Comparison of ENCODE assay signal across 8 cellular contexts in genomic region chr19:42244452-42245220, GRCh38. TPM values are rescaled to one million over a fixed set of nuclear protein-coding genes. Genes with fewer than 3 reads are reported as not detected.
DNase-seq lines count a peak whose midpoint lies in the region; ATAC-seq and TF ChIP-seq lines count a peak whose summit lies in the region.

No MANE protein-coding gene starts in this region.

- TF ChIP-seq CTCF in HEK293 (tag by site-specific recombination; IDR thresholded peaks at IDR 0.05) (peak; percentile 95), osteocyte (IDR thresholded peaks at IDR 0.05) (peak; percentile 72)

- WGBS in thymus, result 3% methylated on average over 40 of the region's 40 CpGs

- peak; percentile 95 for DNase-seq in ELR (ENCODE audit: low read depth)
- peak; percentile 78 for DNase-seq in NCI-H1092 (lab: John Stamatoyannopoulos, UW)
- peak; percentile 42 for DNase-seq in SKM-1 (lab: John Stamatoyannopoulos, UW; ENCODE audit: unreplicated experiment)
- DNase-seq in activated naive CD8-positive, alpha-beta T cell treated with anti-CD3 and anti-CD28 coated beads for 36 hours, result peak; percentile 93
- peak; percentile 98 for DNase-seq in Right ventricle myocardium inferior (ENCODE audit: missing footprints)
- DNase-seq in osteocyte (ENCODE audit: extremely low spot score, unreplicated experiment), result peak; percentile 95

- peak; percentile 39 for ATAC-seq in Right ventricle myocardium inferior

- H3K9me3 Mint-ChIP-seq in activated naive CD8-positive, alpha-beta T cell treated with anti-CD3 and anti-CD28 coated beads for 36 hours, result no peaks in the 10 kb centered on the region
- no peaks in the 10 kb centered on the region for H3K9me3 Mint-ChIP-seq in osteocyte (ENCODE audit: unreplicated experiment)

- no peaks in the 10 kb centered on the region for H3K9me3 ChIP-seq in HEK293 (ENCODE audit: control insufficient read depth, insufficient read depth, low read depth, low read length)
- H3K9me3 ChIP-seq in thymus (ENCODE audit: control insufficient read depth), result no peaks in the 10 kb centered on the region

- H3K36me3 ChIP-seq in HEK293 (ENCODE audit: control insufficient read depth in 2 of 2, insufficient read depth in 1 of 2, low read length in 2 of 2), result peaks cover 14 to 23% of the 10 kb centered on the region in 2 experiments
- H3K36me3 ChIP-seq in thymus (ENCODE audit: control insufficient read depth, insufficient read depth), result peaks cover 14% of the 10 kb centered on the region

- H3K27me3 ChIP-seq in thymus (ENCODE audit: control insufficient read depth, insufficient read depth), result no peaks in the 10 kb centered on the region

- CTCF ChIA-PET in HEK293 (lab: Yijun Ruan, JAX), result interaction anchor here (0.5 to 11.8 kb wide), 30 partner anchors 10 to 1524 kb away, joined by 3 to 276 read pairs (median 4); partner anchors contain the start of genes CIC, POU2F2 and ZNF526

- peaks cover 18% of the 10 kb centered on the region for H3K4me1 ChIP-seq in HEK293 (ENCODE audit: control insufficient read depth, insufficient read depth, low read length)
- H3K4me1 ChIP-seq in thymus (ENCODE audit: control insufficient read depth, insufficient read depth, low read length), result peaks cover 15% of the 10 kb centered on the region

- peak overlapping the region; percentile 99 for H3K27ac ChIP-seq in HEK293 (ENCODE audit: extremely low read depth, low read depth, low read length)
- H3K27ac ChIP-seq in thymus (ENCODE audit: low read depth), result peak overlapping the region; percentile 91

- no peaks in the 10 kb centered on the region for H3K27me3 Mint-ChIP-seq in activated naive CD8-positive, alpha-beta T cell treated with anti-CD3 and anti-CD28 coated beads for 36 hours
- no peaks in the 10 kb centered on the region for H3K27me3 Mint-ChIP-seq in osteocyte (ENCODE audit: unreplicated experiment)

- H3K4me3 ChIP-seq in HEK293 (ENCODE audit: low read depth, low read length) (peak overlapping the region; percentile 38), thymus (ENCODE audit: low read length) (peak overlapping the region; percentile 93)

- POLR2A ChIA-PET in HEK293 (lab: Yijun Ruan, JAX), result interaction anchor here (0.6 to 13.9 kb wide), 10 partner anchors 11 to 116 kb away, joined by 3 to 242 read pairs (median 18); partner anchors contain the start of genes CIC, DEDD2, ERF and PAFAH1B3

- peak overlapping the region; percentile 94 for H3K4me3 Mint-ChIP-seq in activated naive CD8-positive, alpha-beta T cell treated with anti-CD3 and anti-CD28 coated beads for 36 hours
- peak overlapping the region; percentile 95 for H3K4me3 Mint-ChIP-seq in osteocyte (ENCODE audit: unreplicated experiment)

- H3K36me3 Mint-ChIP-seq in activated naive CD8-positive, alpha-beta T cell treated with anti-CD3 and anti-CD28 coated beads for 36 hours, result peaks cover 17% of the 10 kb centered on the region
- H3K36me3 Mint-ChIP-seq in osteocyte (ENCODE audit: unreplicated experiment), result peaks cover 2% of the 10 kb centered on the region

- peak overlapping the region; percentile 96 for H3K27ac Mint-ChIP-seq in activated naive CD8-positive, alpha-beta T cell treated with anti-CD3 and anti-CD28 coated beads for 36 hours
- H3K27ac Mint-ChIP-seq in osteocyte (ENCODE audit: unreplicated experiment), result peak overlapping the region; percentile 98

- peaks cover 46% of the 10 kb centered on the region for H3K4me1 Mint-ChIP-seq in activated naive CD8-positive, alpha-beta T cell treated with anti-CD3 and anti-CD28 coated beads for 36 hours
- peaks cover 56% of the 10 kb centered on the region for H3K4me1 Mint-ChIP-seq in osteocyte (ENCODE audit: unreplicated experiment)

- intact Hi-C loops in Right ventricle myocardium inferior (cut with DNase I), result loop anchor here (2.0 to 10.0 kb wide), 4 partner anchors 24 to 188 kb away; partner anchors contain the start of genes CIC and CNFN

TF ChIP-seq in HEK293, 187 proteins besides CTCF, POLR2A, EP300 and RAD21 (continues in another document):
- peak; percentile 94 for TF ChIP-seq ZBTB17 (tag by site-specific recombination; IDR thresholded peaks at IDR 0.05)
- TF ChIP-seq ZXDB (tag by site-specific recombination; IDR thresholded peaks at IDR 0.05), result peak; percentile 98
- peak; percentile 68 for TF ChIP-seq SP2 (tag by site-specific recombination; IDR thresholded peaks at IDR 0.05)
- no peak for TF ChIP-seq ZNF184 (tag by site-specific recombination; IDR thresholded peaks at IDR 0.05)
- peak; percentile 33 for TF ChIP-seq ZEB2 (tag by site-specific recombination; IDR thresholded peaks at IDR 0.05)
- TF ChIP-seq ZNF585B (tag by site-specific recombination; IDR thresholded peaks at IDR 0.05), result no peak
- TF ChIP-seq KLF9 (tag by site-specific recombination; IDR thresholded peaks at IDR 0.05; ENCODE audit: low read depth), result no peak
- TF ChIP-seq YY2 (tag by site-specific recombination; IDR thresholded peaks at IDR 0.05), result peak; percentile 70
- TF ChIP-seq ZNF146 (tag by site-specific recombination; IDR thresholded peaks at IDR 0.05), result no peak
- TF ChIP-seq, protein P1, sequence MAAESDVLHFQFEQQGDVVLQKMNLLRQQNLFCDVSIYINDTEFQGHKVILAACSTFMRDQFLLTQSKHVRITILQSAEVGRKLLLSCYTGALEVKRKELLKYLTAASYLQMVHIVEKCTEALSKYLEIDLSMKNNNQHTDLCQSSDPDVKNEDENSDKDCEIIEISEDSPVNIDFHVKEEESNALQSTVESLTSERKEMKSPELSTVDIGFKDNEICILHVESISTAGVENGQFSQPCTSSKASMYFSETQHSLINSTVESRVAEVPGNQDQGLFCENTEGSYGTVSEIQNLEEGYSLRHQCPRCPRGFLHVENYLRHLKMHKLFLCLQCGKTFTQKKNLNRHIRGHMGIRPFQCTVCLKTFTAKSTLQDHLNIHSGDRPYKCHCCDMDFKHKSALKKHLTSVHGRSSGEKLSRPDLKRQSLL (tag by site-specific recombination; IDR thresholded peaks at IDR 0.05), result no peak
- TF ChIP-seq ZSCAN30 (tag by site-specific recombination; IDR thresholded peaks at IDR 0.05), result peak; percentile 45
- TF ChIP-seq ZNF701 (tag by site-specific recombination; IDR thresholded peaks at IDR 0.05), result no peak
- TF ChIP-seq, protein P2, sequence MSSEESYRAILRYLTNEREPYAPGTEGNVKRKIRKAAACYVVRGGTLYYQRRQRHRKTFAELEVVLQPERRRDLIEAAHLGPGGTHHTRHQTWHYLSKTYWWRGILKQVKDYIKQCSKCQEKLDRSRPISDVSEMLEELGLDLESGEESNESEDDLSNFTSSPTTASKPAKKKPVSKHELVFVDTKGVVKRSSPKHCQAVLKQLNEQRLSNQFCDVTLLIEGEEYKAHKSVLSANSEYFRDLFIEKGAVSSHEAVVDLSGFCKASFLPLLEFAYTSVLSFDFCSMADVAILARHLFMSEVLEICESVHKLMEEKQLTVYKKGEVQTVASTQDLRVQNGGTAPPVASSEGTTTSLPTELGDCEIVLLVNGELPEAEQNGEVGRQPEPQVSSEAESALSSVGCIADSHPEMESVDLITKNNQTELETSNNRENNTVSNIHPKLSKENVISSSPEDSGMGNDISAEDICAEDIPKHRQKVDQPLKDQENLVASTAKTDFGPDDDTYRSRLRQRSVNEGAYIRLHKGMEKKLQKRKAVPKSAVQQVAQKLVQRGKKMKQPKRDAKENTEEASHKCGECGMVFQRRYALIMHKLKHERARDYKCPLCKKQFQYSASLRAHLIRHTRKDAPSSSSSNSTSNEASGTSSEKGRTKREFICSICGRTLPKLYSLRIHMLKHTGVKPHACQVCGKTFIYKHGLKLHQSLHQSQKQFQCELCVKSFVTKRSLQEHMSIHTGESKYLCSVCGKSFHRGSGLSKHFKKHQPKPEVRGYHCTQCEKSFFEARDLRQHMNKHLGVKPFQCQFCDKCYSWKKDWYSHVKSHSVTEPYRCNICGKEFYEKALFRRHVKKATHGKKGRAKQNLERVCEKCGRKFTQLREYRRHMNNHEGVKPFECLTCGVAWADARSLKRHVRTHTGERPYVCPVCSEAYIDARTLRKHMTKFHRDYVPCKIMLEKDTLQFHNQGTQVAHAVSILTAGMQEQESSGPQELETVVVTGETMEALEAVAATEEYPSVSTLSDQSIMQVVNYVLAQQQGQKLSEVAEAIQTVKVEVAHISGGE (tag by site-specific recombination; conservative IDR thresholded peaks at IDR 0.05; ENCODE audit: low read depth), result peak; percentile 96
- no peak for TF ChIP-seq ZNF202 (tag by site-specific recombination; IDR thresholded peaks at IDR 0.05; ENCODE audit: borderline replicate concordance)
- TF ChIP-seq ZNF529 (tag by site-specific recombination; IDR thresholded peaks at IDR 0.05; ENCODE audit: insufficient replicate concordance), result no peak
- peak; percentile 48; the same call in 1 of the 2 replicates for TF ChIP-seq ZNF2 (tag by site-specific recombination; IDR thresholded peaks at IDR 0.05)
- no peak for TF ChIP-seq ZNF843 (tag by site-specific recombination; IDR thresholded peaks at IDR 0.05)

RNA-seq across cellular contexts. Expression of gene GSK3A, which starts 2.2 kb away (rescaled TPM):
- total RNA-seq in activated naive CD8-positive, alpha-beta T cell treated with anti-CD3 and anti-CD28 coated beads for 36 hours, result 10 to 100 TPM; 38.2 to 39.0 TPM
- total RNA-seq in Right ventricle myocardium inferior (36.3 TPM), osteocyte (45.4 and 52.3 TPM in 2 replicates)
- 31.4 TPM for polyA plus RNA-seq in thymus

RNA-seq across cellular contexts. Expression of gene ERF, which starts 10.3 kb away (rescaled TPM):
- 10 to 100 TPM; 62.9 to 66.0 TPM for total RNA-seq in activated naive CD8-positive, alpha-beta T cell treated with anti-CD3 and anti-CD28 coated beads for 36 hours
- 44.4 TPM for total RNA-seq in Right ventricle myocardium inferior
- 66.8 and 75.3 TPM in 2 replicates for total RNA-seq in osteocyte
- polyA plus RNA-seq in thymus, result 53.7 TPM

RNA-seq across cellular contexts. Expression of gene CIC, which starts 24.4 kb away (rescaled TPM):
- total RNA-seq in activated naive CD8-positive, alpha-beta T cell treated with anti-CD3 and anti-CD28 coated beads for 36 hours, result 10 to 100 TPM; 43.8 to 50.4 TPM
- total RNA-seq in Right ventricle myocardium inferior (34.6 TPM), osteocyte (115 and 122 TPM in 2 replicates)
- 52.2 TPM for polyA plus RNA-seq in thymus

RNA-seq across cellular contexts. Expression of gene ZNF526, which starts 24.5 kb away (rescaled TPM):
- total RNA-seq in activated naive CD8-positive, alpha-beta T cell treated with anti-CD3 and anti-CD28 coated beads for 36 hours, result 10 to 100 TPM; 12.1 to 14.5 TPM
- total RNA-seq in Right ventricle myocardium inferior (6.1 TPM), osteocyte (9.9 and 11.9 TPM in 2 replicates)
- 3.6 TPM for polyA plus RNA-seq in thymus

RNA-seq across cellular contexts. Expression of gene DEDD2, which starts 27.2 kb away (rescaled TPM):
- 10 to 100 TPM; 16.2 to 17.6 TPM for total RNA-seq in activated naive CD8-positive, alpha-beta T cell treated with anti-CD3 and anti-CD28 coated beads for 36 hours
- total RNA-seq in Right ventricle myocardium inferior (16.7 TPM), osteocyte (21.0 and 27.4 TPM in 2 replicates)
- 36.9 TPM for polyA plus RNA-seq in thymus

Comparison
In these comparisons a context has a peak if more than half of its experiments do, and no peak if none do; other contexts are left out.
1. Peak in every context shown above with its lines: DNase-seq, ATAC-seq, H3K4me3 ChIP-seq and H3K27ac ChIP-seq.
2. DNase-seq: peak in every context shown above with its lines; median percentile 98 in Right ventricle myocardium inferior; 95 in ELR; 95 in osteocyte; 93 in activated naive CD8-positive, alpha-beta T cell treated with anti-CD3 and anti-CD28 coated beads for 36 hours; 78 in NCI-H1092; 42 in SKM-1.